Comparison of ENCODE assay signal across 2 cellular contexts in the genomic region with DNA sequence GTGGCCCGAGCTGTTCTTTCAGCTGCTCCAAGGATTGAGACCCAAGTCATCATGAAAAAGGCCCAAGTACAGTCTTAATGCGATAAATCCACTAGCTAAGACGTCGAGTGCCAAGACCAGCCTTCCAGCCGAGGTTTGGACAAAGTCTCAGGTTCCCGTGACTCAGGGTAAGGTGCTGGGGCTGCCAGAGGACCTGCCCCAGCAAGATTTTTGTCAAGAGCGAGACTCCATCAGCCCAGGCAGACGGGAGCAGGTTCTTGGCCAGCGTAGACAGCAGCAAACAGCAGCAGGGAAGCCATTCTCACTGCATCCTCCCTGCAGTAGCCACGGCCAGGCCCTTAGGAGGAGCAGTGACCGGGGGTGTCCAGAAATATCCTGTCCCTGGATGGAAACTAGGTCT.
TF ChIP-seq lines count a peak whose summit lies in the region.

No MANE protein-coding gene starts in this region.

TF ChIP-seq in IMR-90, 13 proteins besides CTCF, POLR2A, EP300 and RAD21:
- TF ChIP-seq MXI1 (IDR thresholded peaks at IDR 0.05; ENCODE audit: borderline replicate concordance, low read depth, low read length): no peak
- no peak for TF ChIP-seq NFE2L2 (IDR thresholded peaks at IDR 0.05; ENCODE audit: low read depth, low read length)
- no peak for TF ChIP-seq BHLHE40 (IDR thresholded peaks at IDR 0.05; ENCODE audit: low read depth, low read length)
- TF ChIP-seq MAZ (IDR thresholded peaks at IDR 0.05; ENCODE audit: borderline replicate concordance, low read depth, low read length): no peak

TF ChIP-seq in GM12878, 131 proteins besides CTCF, POLR2A, EP300 and RAD21:
- no peak for TF ChIP-seq BCL11A (IDR thresholded peaks at IDR 0.05; ENCODE audit: low read depth, low read length)
- TF ChIP-seq, protein P1, sequence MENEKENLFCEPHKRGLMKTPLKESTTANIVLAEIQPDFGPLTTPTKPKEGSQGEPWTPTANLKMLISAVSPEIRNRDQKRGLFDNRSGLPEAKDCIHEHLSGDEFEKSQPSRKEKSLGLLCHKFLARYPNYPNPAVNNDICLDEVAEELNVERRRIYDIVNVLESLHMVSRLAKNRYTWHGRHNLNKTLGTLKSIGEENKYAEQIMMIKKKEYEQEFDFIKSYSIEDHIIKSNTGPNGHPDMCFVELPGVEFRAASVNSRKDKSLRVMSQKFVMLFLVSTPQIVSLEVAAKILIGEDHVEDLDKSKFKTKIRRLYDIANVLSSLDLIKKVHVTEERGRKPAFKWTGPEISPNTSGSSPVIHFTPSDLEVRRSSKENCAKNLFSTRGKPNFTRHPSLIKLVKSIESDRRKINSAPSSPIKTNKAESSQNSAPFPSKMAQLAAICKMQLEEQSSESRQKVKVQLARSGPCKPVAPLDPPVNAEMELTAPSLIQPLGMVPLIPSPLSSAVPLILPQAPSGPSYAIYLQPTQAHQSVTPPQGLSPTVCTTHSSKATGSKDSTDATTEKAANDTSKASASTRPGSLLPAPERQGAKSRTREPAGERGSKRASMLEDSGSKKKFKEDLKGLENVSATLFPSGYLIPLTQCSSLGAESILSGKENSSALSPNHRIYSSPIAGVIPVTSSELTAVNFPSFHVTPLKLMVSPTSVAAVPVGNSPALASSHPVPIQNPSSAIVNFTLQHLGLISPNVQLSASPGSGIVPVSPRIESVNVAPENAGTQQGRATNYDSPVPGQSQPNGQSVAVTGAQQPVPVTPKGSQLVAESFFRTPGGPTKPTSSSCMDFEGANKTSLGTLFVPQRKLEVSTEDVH (IDR thresholded peaks at IDR 0.05; ENCODE audit: low read depth, partially characterized antibody): no peak
- no peak for TF ChIP-seq ZNF24 (IDR thresholded peaks at IDR 0.05)
- TF ChIP-seq ESRRA (IDR thresholded peaks at IDR 0.05; ENCODE audit: low read length): no peak
- TF ChIP-seq IRF5 (IDR thresholded peaks at IDR 0.05; ENCODE audit: borderline replicate concordance): no peak
- no peak for TF ChIP-seq TCF7 (IDR thresholded peaks at IDR 0.05; ENCODE audit: borderline replicate concordance)
- TF ChIP-seq ZBTB4 (CRISPR knock-in tag; IDR thresholded peaks at IDR 0.05): no peak
- no peak for TF ChIP-seq HCFC1 (IDR thresholded peaks at IDR 0.05; ENCODE audit: low read length)
- no peak for TF ChIP-seq HDAC6 (IDR thresholded peaks at IDR 0.05; ENCODE audit: unreplicated experiment)
- no peak for TF ChIP-seq SMAD1 (IDR thresholded peaks at IDR 0.05; ENCODE audit: low read depth, partially characterized antibody)
- no peak for TF ChIP-seq SIN3A (IDR thresholded peaks at IDR 0.05; ENCODE audit: low read depth, low read length)
- no peak for TF ChIP-seq STAT1 (conservative IDR thresholded peaks at IDR 0.05)
TF ChIP-seq in GM12878: peak in this region for 0.
